ENCODE assay signal across 7 cellular contexts in the genomic region with DNA sequence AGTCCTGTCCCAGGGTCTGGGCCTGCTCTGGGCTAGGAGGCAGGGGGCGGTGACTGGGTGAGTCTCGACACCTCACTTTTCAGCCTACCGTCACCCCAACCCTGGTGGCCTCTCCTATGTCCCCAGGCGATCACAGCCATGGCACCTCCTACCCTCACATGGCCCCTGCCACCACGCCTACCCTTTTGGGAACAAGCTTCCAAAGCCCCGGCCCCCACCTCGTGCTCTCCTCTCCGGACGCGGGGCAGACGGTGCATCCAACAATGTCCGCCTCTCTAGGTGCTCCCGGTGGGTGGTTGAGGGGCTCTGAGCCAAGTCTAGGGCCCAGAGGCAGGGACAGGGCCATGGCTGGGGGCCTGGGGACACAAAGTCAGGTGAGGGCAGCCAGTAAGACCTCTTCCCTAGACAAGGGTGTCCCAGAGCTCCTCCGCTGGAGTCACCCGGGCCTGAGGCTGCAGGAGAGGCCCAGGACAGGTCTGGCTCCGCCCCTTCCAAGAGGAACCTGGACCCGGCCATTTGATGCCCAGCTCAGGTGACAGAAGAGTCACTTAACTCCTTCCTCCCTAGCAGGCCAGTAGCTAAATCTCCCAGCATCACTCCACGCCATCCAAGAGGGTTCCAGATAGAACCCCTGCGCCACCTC. TPM values are rescaled to one million over a fixed set of nuclear protein-coding genes. Genes with fewer than 3 reads are reported as not detected.
DNase-seq lines count a peak whose midpoint lies in the region; ATAC-seq and TF ChIP-seq lines count a peak whose summit lies in the region.

A gene with protein sequence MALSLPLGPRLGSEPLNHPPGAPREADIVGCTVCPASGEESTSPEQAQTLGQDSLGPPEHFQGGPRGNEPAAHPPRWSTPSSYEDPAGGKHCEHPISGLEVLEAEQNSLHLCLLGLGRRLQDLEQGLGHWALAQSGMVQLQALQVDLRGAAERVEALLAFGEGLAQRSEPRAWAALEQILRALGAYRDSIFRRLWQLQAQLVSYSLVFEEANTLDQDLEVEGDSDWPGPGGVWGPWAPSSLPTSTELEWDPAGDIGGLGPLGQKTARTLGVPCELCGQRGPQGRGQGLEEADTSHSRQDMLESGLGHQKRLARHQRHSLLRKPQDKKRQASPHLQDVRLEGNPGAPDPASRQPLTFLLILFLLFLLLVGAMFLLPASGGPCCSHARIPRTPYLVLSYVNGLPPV (minus strand): TSS at position 478 of the 643 bp plus-strand sequence. CDS start 132 bp downstream, at position 346.

- no peaks in the 10 kb centered on the region for H3K79me2 ChIP-seq in OCI-LY7 (ENCODE audit: insufficient read depth, low read depth, low read length)

- peak within 1 kb of the TSS; percentile 10 to 64 (median 14) for H3K9ac ChIP-seq in skeletal muscle tissue (ENCODE audit: low read depth in 1 of 3, low read length in 3 of 3)

- no peaks in the 10 kb centered on the region for H3K9me2 ChIP-seq in OCI-LY7 (ENCODE audit: insufficient read depth, low read length)

- BruUV-seq in OCI-LY7 (replicated peaks; lab: Mats Ljungman, UMichigan): no TSS peak

- CTCF ChIA-PET in OCI-LY7 (lab: Charles Lee; ENCODE audit: unreplicated experiment): no interaction called here

- TF ChIP-seq CTCF in VCaP (conservative IDR thresholded peaks at IDR 0.05) (no peak), right atrium auricular region (IDR thresholded peaks at IDR 0.05) (no peak), OCI-LY7 (conservative IDR thresholded peaks at IDR 0.05; ENCODE audit: low read length) (no peak)

- no peaks in the 10 kb centered on the region for H3K27me3 ChIP-seq in right atrium auricular region
- H3K27me3 ChIP-seq in skeletal muscle tissue (ENCODE audit: control insufficient read depth in 3 of 3, insufficient read depth in 3 of 3, low read length in 3 of 3): peaks cover 0 to 12% (median 10%) of the 10 kb centered on the region in 3 donors

- H3K4me2 ChIP-seq in OCI-LY7 (ENCODE audit: low read length): no peak within 1 kb of the TSS

- H3K36me3 ChIP-seq in right atrium auricular region: no peaks in the 10 kb centered on the region
- H3K36me3 ChIP-seq in skeletal muscle tissue (ENCODE audit: control insufficient read depth in 3 of 3, insufficient read depth in 3 of 3, low read length in 3 of 3): peaks cover 0 to 3% (median under 1%) of the 10 kb centered on the region in 3 donors
- no peaks in the 10 kb centered on the region for H3K36me3 ChIP-seq in OCI-LY7 (ENCODE audit: insufficient read depth, low read length)

- ATAC-seq in HG02973 (IDR thresholded peaks at IDR 0.05; ENCODE audit: unreplicated experiment) (no peak), GM21423 (IDR thresholded peaks at IDR 0.05; ENCODE audit: unreplicated experiment) (no peak)

- peaks cover 0 to 22% of the 10 kb centered on the region in 2 donors for H3K4me1 ChIP-seq in right atrium auricular region
- H3K4me1 ChIP-seq in skeletal muscle tissue (ENCODE audit: control insufficient read depth in 3 of 3, insufficient read depth in 3 of 3, low read length in 3 of 3): peaks cover 15 to 17% (median 15%) of the 10 kb centered on the region in 3 donors
- H3K4me1 ChIP-seq in OCI-LY7 (ENCODE audit: insufficient read depth, low read length, poor library complexity, severe bottlenecking): no peaks in the 10 kb centered on the region

- no peak within 1 kb of the TSS for H2AFZ ChIP-seq in OCI-LY7 (ENCODE audit: low read length)

- H4K20me1 ChIP-seq in OCI-LY7 (ENCODE audit: insufficient read depth, low read length): no peaks in the 10 kb centered on the region

- intact Hi-C loops in OCI-LY7 (cut with micrococcal nuclease; ENCODE audit: unreplicated experiment): no loop called here

- H3K4me3 ChIP-seq in right atrium auricular region (peak within 1 kb of the TSS; percentile 34 to 52), skeletal muscle tissue (ENCODE audit: low read length in 3 of 3) (peak within 1 kb of the TSS; percentile 35 to 50 (median 49)), OCI-LY7 (ENCODE audit: low read depth, low read length, poor library complexity, severe bottlenecking) (no peak within 1 kb of the TSS)

- H3K9me3 ChIP-seq in right atrium auricular region (no peaks in the 10 kb centered on the region), skeletal muscle tissue (ENCODE audit: control insufficient read depth in 3 of 3, low read length in 3 of 3) (no peaks in the 10 kb centered on the region), OCI-LY7 (ENCODE audit: low read length) (no peaks in the 10 kb centered on the region)

- POLR2A ChIA-PET in OCI-LY7 (lab: Charles Lee): interaction anchor here (1.3 kb wide), 1 partner anchor 46 kb away, joined by 4 read pairs; a partner anchor contains a TSS

- peak; percentile 87 for DNase-seq in HT-29 (ENCODE audit: low spot score)
- no peak for DNase-seq in right atrium auricular region (ENCODE audit: low spot score)
- no peak for DNase-seq in OCI-LY7 (ENCODE audit: low spot score)

- H3K27ac ChIP-seq in VCaP (peak within 1 kb of the TSS; percentile 97), right atrium auricular region (peak within 1 kb of the TSS in 1 of 2 donors; percentile 54), skeletal muscle tissue (ENCODE audit: low read depth, low read length) (no peak within 1 kb of the TSS), OCI-LY7 (ENCODE audit: low read depth, low read length, poor library complexity, severe bottlenecking) (no peak within 1 kb of the TSS)

RNA-seq across cellular contexts. Expression of the gene that starts here (rescaled TPM):
- total RNA-seq in HT-29 (2014; rRNA removed; shearing (Covaris generic)): 8.6 and 9.4 TPM in 2 replicates
- not detected for total RNA-seq in right atrium auricular region
- not detected for total RNA-seq in skeletal muscle tissue
- 0.26 and 2.7 TPM in 2 replicates for total RNA-seq in OCI-LY7 (2014; rRNA removed; shearing (Covaris generic))
- 3.1 and 4.5 TPM in 2 replicates for total RNA-seq in OCI-LY7 (2022)
